Comparison of ENCODE assay signal across 8 cellular contexts in the genomic region with DNA sequence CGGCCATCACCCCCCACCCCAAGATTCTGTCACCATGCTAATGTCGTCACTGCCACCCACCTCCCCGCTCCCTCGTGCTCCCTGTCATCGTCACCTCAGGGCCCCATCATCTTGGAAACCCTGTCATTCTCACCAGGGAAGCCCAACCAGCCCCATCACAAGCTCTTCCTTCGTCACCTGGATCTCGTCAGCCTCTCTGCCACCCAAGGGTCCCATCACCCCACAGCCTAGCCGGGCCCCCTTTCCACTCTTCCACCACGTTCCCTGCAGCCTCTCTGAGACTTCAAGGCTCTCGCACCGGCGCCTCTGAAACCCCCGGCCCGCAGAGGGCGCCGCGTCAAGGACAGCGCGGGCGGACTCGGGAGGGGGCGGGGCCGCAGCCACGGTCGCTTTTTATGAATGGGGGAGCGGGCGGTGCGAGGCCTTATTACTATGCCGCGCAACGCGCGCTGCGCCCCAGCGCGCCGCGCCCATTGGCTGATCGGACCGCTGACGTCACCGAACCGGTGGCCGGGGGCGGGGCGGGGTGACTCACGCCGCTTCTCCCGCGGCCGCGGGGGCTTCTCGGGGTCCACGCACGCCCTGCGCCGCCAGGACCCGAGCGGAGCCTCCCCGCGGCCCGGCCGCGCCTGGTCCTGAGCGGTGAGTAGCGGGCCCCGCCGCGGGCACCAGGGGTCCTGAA. TPM values are rescaled to one million over a fixed set of nuclear protein-coding genes. Genes with fewer than 3 reads are reported as not detected.
DNase-seq lines count a peak whose midpoint lies in the region; ATAC-seq and TF ChIP-seq lines count a peak whose summit lies in the region.

A gene with protein sequence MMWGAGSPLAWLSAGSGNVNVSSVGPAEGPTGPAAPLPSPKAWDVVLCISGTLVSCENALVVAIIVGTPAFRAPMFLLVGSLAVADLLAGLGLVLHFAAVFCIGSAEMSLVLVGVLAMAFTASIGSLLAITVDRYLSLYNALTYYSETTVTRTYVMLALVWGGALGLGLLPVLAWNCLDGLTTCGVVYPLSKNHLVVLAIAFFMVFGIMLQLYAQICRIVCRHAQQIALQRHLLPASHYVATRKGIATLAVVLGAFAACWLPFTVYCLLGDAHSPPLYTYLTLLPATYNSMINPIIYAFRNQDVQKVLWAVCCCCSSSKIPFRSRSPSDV (plus strand): TSS at position 527 of the 682 bp plus-strand sequence. CDS start 1,177 bp downstream, outside the sequence.

- H3K4me3 Mint-ChIP-seq in activated CD4-positive, alpha-beta T cell treated with anti-CD3 and anti-CD28 coated beads for 36 hours: peak within 1 kb of the TSS; percentile 70
- peak within 1 kb of the TSS; percentile 73 for H3K4me3 Mint-ChIP-seq in chondrocyte (ENCODE audit: unreplicated experiment)

- peak within 1 kb of the TSS; percentile 92 for H3K27ac Mint-ChIP-seq in activated CD4-positive, alpha-beta T cell treated with anti-CD3 and anti-CD28 coated beads for 36 hours
- H3K27ac Mint-ChIP-seq in chondrocyte (ENCODE audit: unreplicated experiment): no peak within 1 kb of the TSS

- intact Hi-C loops in activated CD4-positive, alpha-beta T cell treated with anti-CD3 and anti-CD28 coated beads for 36 hours (cut with DNase I, micrococcal nuclease): loop anchor here (1.0 to 2.0 kb wide), 12 partner anchors 27 to 347 kb away; a partner anchor contains a TSS
- intact Hi-C loops in left colon (cut with DNase I, micrococcal nuclease): loop anchor here (5.0 to 10.0 kb wide), 3 partner anchors 90 to 215 kb away; a partner anchor contains a TSS

- DNase-seq in AG08396 (ENCODE audit: low spot score) (peak; percentile 98), NCI-H510A (lab: John Stamatoyannopoulos, UW) (peak; percentile 90), chondrocyte (ENCODE audit: low spot score) (peak; percentile 92), left colon (peak; percentile 89 to 94)
- DNase-seq in activated CD4-positive, alpha-beta T cell treated with anti-CD3 and anti-CD28 coated beads for 36 hours: peak; percentile 97
- peak; percentile 77 to 93 (median 92) for DNase-seq in stimulated activated CD4-positive, alpha-beta T cell treated with anti-CD3 and anti-CD28 coated beads, Interleukin-1b, Interleukin-23, amount 100 ng/mL, for 24 hours (ENCODE audit: low read depth in 4 of 4, low spot score in 1 of 4)

- CTCF ChIA-PET in activated CD4-positive, alpha-beta T cell treated with anti-CD3 and anti-CD28 coated beads for 36 hours (lab: Charles Lee): interaction anchor here (0.6 to 12.0 kb wide), 12 partner anchors 26 to 296 kb away, joined by 3 to 178 read pairs (median 3); a partner anchor contains a TSS

- H3K4me1 Mint-ChIP-seq in activated CD4-positive, alpha-beta T cell treated with anti-CD3 and anti-CD28 coated beads for 36 hours: peaks cover 14% of the 10 kb centered on the region
- peaks cover 13% of the 10 kb centered on the region for H3K4me1 Mint-ChIP-seq in chondrocyte (ENCODE audit: low read depth)

- ATAC-seq in GM18909 (IDR thresholded peaks at IDR 0.05; ENCODE audit: poor library complexity, unreplicated experiment) (peak; percentile 76), HG03354 (IDR thresholded peaks at IDR 0.05; ENCODE audit: poor library complexity, severe bottlenecking, unreplicated experiment) (peak; percentile 76), left colon (peak; percentile 92)
- peak; percentile 91 for ATAC-seq in activated CD4-positive, alpha-beta T cell treated with anti-CD3 and anti-CD28 coated beads for 36 hours

- no peaks in the 10 kb centered on the region for H3K27me3 Mint-ChIP-seq in activated CD4-positive, alpha-beta T cell treated with anti-CD3 and anti-CD28 coated beads for 36 hours
- peaks cover 5% of the 10 kb centered on the region for H3K27me3 Mint-ChIP-seq in chondrocyte (ENCODE audit: low read depth)

- no peaks in the 10 kb centered on the region for H3K36me3 Mint-ChIP-seq in activated CD4-positive, alpha-beta T cell treated with anti-CD3 and anti-CD28 coated beads for 36 hours (ENCODE audit: low read depth)
- no peaks in the 10 kb centered on the region for H3K36me3 Mint-ChIP-seq in chondrocyte (ENCODE audit: low read depth)

- POLR2A ChIA-PET in activated CD4-positive, alpha-beta T cell treated with anti-CD3 and anti-CD28 coated beads for 36 hours (lab: Charles Lee): interaction anchor here (0.6 to 1.6 kb wide), 3 partner anchors 36 to 91 kb away, joined by 3 to 4 read pairs (median 3); no protein-coding TSS in a partner anchor

- peak; percentile 77 for TF ChIP-seq CTCF in chondrocyte (IDR thresholded peaks at IDR 0.05)

- no peaks in the 10 kb centered on the region for H3K9me3 Mint-ChIP-seq in activated CD4-positive, alpha-beta T cell treated with anti-CD3 and anti-CD28 coated beads for 36 hours (ENCODE audit: low read depth)
- no peaks in the 10 kb centered on the region for H3K9me3 Mint-ChIP-seq in chondrocyte (ENCODE audit: low read depth)

RNA-seq across cellular contexts. Expression of the gene that starts here (rescaled TPM):
- 1 to 10 TPM; 1.1 to 1.3 TPM for total RNA-seq in activated CD4-positive, alpha-beta T cell treated with anti-CD3 and anti-CD28 coated beads for 36 hours
- 0.26 to 0.56 TPM (median 0.32 TPM) in 3 replicates for total RNA-seq in chondrocyte
- not detected for total RNA-seq in left colon

Comparison
In these comparisons a context has a peak if more than half of its experiments do, and no peak if none do; other contexts are left out.
1. Peak in every context shown above with its lines: DNase-seq and ATAC-seq.
2. Peak in DNase-seq in chondrocyte; RNA of the gene not detected or under 1 TPM.
3. Peak in DNase-seq and ATAC-seq in left colon; RNA of the gene not detected or under 1 TPM.